In genomic region chr19:3406571-3407111, GRCh38 we compare ENCODE assay signal across 1 cellular context.
TF ChIP-seq lines count a peak whose summit lies in the region.

No MANE protein-coding gene starts in this region.

TF ChIP-seq in WTC11, 78 proteins besides CTCF, POLR2A, EP300 and RAD21 (continued from another document):
- TF ChIP-seq IRF1 (CRISPR knock-in tag; IDR thresholded peaks at IDR 0.05): no peak
- no peak for TF ChIP-seq ZNF423 (CRISPR knock-in tag; IDR thresholded peaks at IDR 0.05)
- no peak for TF ChIP-seq USF1 (CRISPR knock-in tag; IDR thresholded peaks at IDR 0.05)
